Comparison of ENCODE assay signal across 8 cellular contexts in the genomic region with DNA sequence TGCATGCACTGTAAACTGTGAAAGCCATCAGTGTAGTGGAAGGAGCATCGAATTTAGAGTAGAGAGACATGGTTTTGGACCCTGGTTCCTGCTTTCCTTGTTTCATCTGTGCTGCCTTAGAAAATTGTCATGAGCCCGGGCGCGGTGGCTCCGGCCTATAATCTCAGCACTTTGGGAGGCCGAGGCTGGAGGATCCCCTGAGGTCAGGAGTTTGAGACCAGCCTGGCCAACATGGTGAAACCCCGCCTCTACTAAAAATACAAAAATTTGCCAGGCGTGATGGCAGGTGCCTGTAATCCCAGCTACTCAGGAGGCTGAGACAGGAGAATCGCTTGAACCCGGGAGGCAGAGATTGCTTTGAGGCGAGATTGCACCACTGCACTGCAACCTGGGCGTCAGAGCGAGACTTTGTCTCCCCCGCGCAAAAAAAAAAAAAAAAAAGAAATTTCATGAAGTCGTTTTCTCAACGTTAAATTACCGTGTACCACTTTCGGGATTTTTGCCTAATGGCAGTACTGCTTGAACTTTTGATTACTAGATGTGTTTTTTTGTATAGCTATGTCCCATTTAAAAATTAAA. TPM values are rescaled to one million over a fixed set of nuclear protein-coding genes. Genes with fewer than 3 reads are reported as not detected.
DNase-seq lines count a peak whose midpoint lies in the region; ATAC-seq, FAIRE-seq and TF ChIP-seq lines count a peak whose summit lies in the region.

No MANE protein-coding gene starts in this region.

- DNase-seq in CD4-positive, alpha-beta T cell, result no peak
- DNase-seq in endothelial cell (ENCODE audit: low spot score) (no peak), osteoblast (ENCODE audit: insufficient read length, low spot score, missing footprints) (no peak), GM19239 (ENCODE audit: insufficient read length, low spot score) (no peak), UCSD-AML1 (lab: John Stamatoyannopoulos, UW; ENCODE audit: unreplicated experiment) (no peak), GM03348 (ENCODE audit: low spot score) (no peak)

- H3K9me3 ChIP-seq in CD4-positive, alpha-beta T cell (ENCODE audit: control insufficient read depth, low read length), result no peaks in the 10 kb centered on the region
- no peaks in the 10 kb centered on the region for H3K9me3 ChIP-seq in OCI-LY3 (ENCODE audit: insufficient read depth, low read length)
- H3K9me3 ChIP-seq in osteoblast (ENCODE audit: low read depth, low read length), result no peaks in the 10 kb centered on the region

- POLR2A ChIA-PET in CD4-positive, alpha-beta T cell (lab: Charles Lee), result interaction anchor here (0.6 to 2.2 kb wide), 6 partner anchors 269 to 487 kb away, joined by 3 to 16 read pairs (median 6); a partner anchor contains a TSS

- ATAC-seq in CD4-positive, alpha-beta T cell (ENCODE audit: poor library complexity), result no peak
- ATAC-seq in HG02588 (IDR thresholded peaks at IDR 0.05; ENCODE audit: unreplicated experiment), result no peak

- no peaks in the 10 kb centered on the region for H3K27me3 Mint-ChIP-seq in CD4-positive, alpha-beta T cell
- no peaks in the 10 kb centered on the region for H3K27me3 Mint-ChIP-seq in endothelial cell (ENCODE audit: unreplicated experiment)

- peaks cover 20% of the 10 kb centered on the region for H3K36me3 Mint-ChIP-seq in CD4-positive, alpha-beta T cell (ENCODE audit: low read depth)
- H3K36me3 Mint-ChIP-seq in endothelial cell (ENCODE audit: low read depth, unreplicated experiment), result peaks cover 5% of the 10 kb centered on the region

- H3K27ac ChIP-seq in CD4-positive, alpha-beta T cell (ENCODE audit: low read depth, low read length), result peak overlapping the region; percentile 100
- H3K27ac ChIP-seq in OCI-LY3 (ENCODE audit: low read length) (peak overlapping the region; percentile 88), osteoblast (ENCODE audit: low read depth, low read length) (peak overlapping the region; percentile 100)

- CTCF ChIA-PET in CD4-positive, alpha-beta T cell (lab: Charles Lee), result interaction anchor here (0.7 to 1.8 kb wide), 4 partner anchors 19 to 487 kb away, joined by 3 to 7 read pairs (median 4); a partner anchor contains a TSS

- H3K4me3 ChIP-seq in OCI-LY3 (ENCODE audit: low read length) (peak overlapping the region; percentile 88), osteoblast (ENCODE audit: insufficient read depth, low read length) (peak overlapping the region; percentile 76)

- H3K9me3 Mint-ChIP-seq in CD4-positive, alpha-beta T cell, result no peaks in the 10 kb centered on the region
- H3K9me3 Mint-ChIP-seq in endothelial cell (ENCODE audit: unreplicated experiment), result no peaks in the 10 kb centered on the region

- H2AFZ ChIP-seq in OCI-LY3 (ENCODE audit: low read depth, low read length) (peak overlapping the region; percentile 94), osteoblast (ENCODE audit: low read length) (peak overlapping the region; percentile 82)

- H3K36me3 ChIP-seq in OCI-LY3 (replicated peaks; ENCODE audit: low read depth, low read length) (no peaks in the 10 kb centered on the region), osteoblast (ENCODE audit: insufficient read depth, low read length) (peaks cover 3% of the 10 kb centered on the region)

- H3K79me2 ChIP-seq in OCI-LY3 (ENCODE audit: low read length), result peaks cover 7% of the 10 kb centered on the region; the same call in 1 of the 2 replicates
- H3K79me2 ChIP-seq in osteoblast (ENCODE audit: insufficient read depth, low read length), result peaks cover 8% of the 10 kb centered on the region

- peaks cover 15% of the 10 kb centered on the region for H3K4me1 Mint-ChIP-seq in CD4-positive, alpha-beta T cell (ENCODE audit: low read depth)
- peaks cover 7% of the 10 kb centered on the region for H3K4me1 Mint-ChIP-seq in endothelial cell (ENCODE audit: unreplicated experiment)

- H3K4me1 ChIP-seq in OCI-LY3 (ENCODE audit: low read length), result peaks cover 6% of the 10 kb centered on the region
- H3K4me1 ChIP-seq in osteoblast (ENCODE audit: insufficient read depth, low read length), result peaks cover 3% of the 10 kb centered on the region

- H4K20me1 ChIP-seq in OCI-LY3 (ENCODE audit: insufficient read depth, low read length) (no peaks in the 10 kb centered on the region), osteoblast (ENCODE audit: insufficient read depth, low read length) (no peaks in the 10 kb centered on the region)

- FAIRE-seq in GM19239 (lab: Jason Lieb, UNC), result no peak

- no peaks in the 10 kb centered on the region for H3K27me3 ChIP-seq in CD4-positive, alpha-beta T cell (ENCODE audit: control insufficient read depth, insufficient read depth, low read length)
- no peaks in the 10 kb centered on the region for H3K27me3 ChIP-seq in OCI-LY3 (ENCODE audit: low read depth, low read length)
- no peaks in the 10 kb centered on the region for H3K27me3 ChIP-seq in osteoblast (ENCODE audit: insufficient read depth, low read length)

- peak overlapping the region; percentile 71 for H3K4me2 ChIP-seq in OCI-LY3 (ENCODE audit: low read length)
- H3K4me2 ChIP-seq in osteoblast (ENCODE audit: insufficient read depth, low read length), result peak overlapping the region; percentile 90

- peak overlapping the region; percentile 90 for H3K9ac ChIP-seq in OCI-LY3 (ENCODE audit: low read length)

- peak overlapping the region; percentile 96 for H3K4me3 Mint-ChIP-seq in CD4-positive, alpha-beta T cell
- peak overlapping the region; percentile 95 for H3K4me3 Mint-ChIP-seq in endothelial cell (ENCODE audit: unreplicated experiment)

- intact Hi-C loops in CD4-positive, alpha-beta T cell (cut with DNase I, micrococcal nuclease), result loop anchor here (5.0 to 10.0 kb wide), 8 partner anchors 266 to 1836 kb away; a partner anchor contains a TSS

- no peak for TF ChIP-seq CTCF in CD4-positive, alpha-beta T cell (IDR thresholded peaks at IDR 0.05)
- no peak for TF ChIP-seq CTCF in OCI-LY3 (IDR thresholded peaks at IDR 0.05; ENCODE audit: low read depth, low read length)
- TF ChIP-seq CTCF in endothelial cell (IDR thresholded peaks at IDR 0.05; ENCODE audit: unreplicated experiment), result no peak
- no peak for TF ChIP-seq CTCF in osteoblast (IDR thresholded peaks at IDR 0.05; ENCODE audit: extremely low read depth, low read depth, low read length)

- peak overlapping the region; percentile 86 for H3K27ac Mint-ChIP-seq in CD4-positive, alpha-beta T cell
- peak overlapping the region; percentile 99 for H3K27ac Mint-ChIP-seq in endothelial cell (ENCODE audit: unreplicated experiment)

RNA-seq across cellular contexts. Expression of a gene that starts 0.9 kb away (rescaled TPM):
- total RNA-seq in CD4-positive, alpha-beta T cell, result 1 to 10 TPM; 7.9 to 9.1 TPM
- 15.3 TPM for total RNA-seq in endothelial cell (ENCODE audit: unreplicated experiment)
- 17.4 and 20.3 TPM in 2 replicates for total RNA-seq in osteoblast

RNA-seq across cellular contexts. Expression of a gene that starts 45.4 kb away (rescaled TPM):
- total RNA-seq in CD4-positive, alpha-beta T cell, result under 1 TPM; 0.31 to 0.36 TPM
- total RNA-seq in endothelial cell (ENCODE audit: unreplicated experiment), result 65.1 TPM
- total RNA-seq in osteoblast, result 58.6 and 59.4 TPM in 2 replicates

Comparison
In these comparisons a context has a peak if more than half of its experiments do, and no peak if none do; other contexts are left out.
1. RNA of a gene that starts 45.4 kb away (total RNA-seq): 65.1 TPM in endothelial cell (single experiment) and 58.6 to 59.4 TPM in osteoblast; 0.31 to 0.36 TPM in CD4-positive, alpha-beta T cell; every median in the first group is over 10 times any median in the second.
2. Peak in every context shown above with its lines, with median percentiles within 50 percentile points of each other: H3K27ac ChIP-seq.